Comparison of ENCODE assay signal across 20 cellular contexts in genomic region chr20:57783196-57783595, GRCh38.
"Had no signal": no experiment of that assay in that cellular context is flagged by ENCODE, and none has a peak within 500 bp of the region (broad histone marks: within the 10 kb centered on the region; RNA-seq: fewer than 3 reads in every experiment).

No MANE protein-coding gene starts in this region.

- H3K4me1 ChIP-seq: esophagus squamous epithelium had no signal

- DNase-seq: activated CD4-positive, alpha-beta T cell treated with anti-CD3 and anti-CD28 coated beads, Interleukin-2, amount 50 U/mL, for 4 hours; activated naive CD4-positive, alpha-beta T cell treated with anti-CD3 and anti-CD28 coated beads, Interleukin-2, amount 10 ng/mL, durations not matched to agents 7 days and 5 days; activated T-cell treated with anti-CD3 and anti-CD28 coated beads for 4 hours; cerebellar nuclear complex; effector CD8-positive, alpha-beta T cell; esophagus squamous epithelium; heart right ventricle; immature natural killer cell; left ventricle myocardium superior; mesenchymal stem cell; nephron progenitor cell; occipital lobe; stimulated activated naive CD8-positive, alpha-beta T cell treated with anti-CD3 and anti-CD28 coated beads, Interleukin-15, Interleukin-2, amounts not matched to agents 100 U/mL and 50 U/mL, for 24 hours; substantia nigra; T-helper 2 cell; WERI-Rb-1 had no signal

- H3K36me3 ChIP-seq: esophagus squamous epithelium, heart right ventricle, tibial nerve, WERI-Rb-1 had no signal

- H3K9me3 ChIP-seq: esophagus squamous epithelium, heart right ventricle, tibial nerve had no signal

- H3K27ac ChIP-seq: esophagus squamous epithelium, heart right ventricle, tibial nerve, WERI-Rb-1 had no signal

- H3K27me3 ChIP-seq: tibial nerve had no signal

- H3K4me3 ChIP-seq: esophagus squamous epithelium, heart right ventricle, tibial nerve had no signal

- FAIRE-seq: astrocyte, bronchial epithelial cell, endothelial cell of umbilical vein had no signal
